In genomic region chr11:67543585-67543984, GRCh38 we compare ENCODE assay signal across 1 cellular context.
TF ChIP-seq lines count a peak whose summit lies in the region.

No MANE protein-coding gene starts in this region.

TF ChIP-seq in IMR-90, 13 proteins besides CTCF, POLR2A, EP300 and RAD21:
- TF ChIP-seq MXI1 (IDR thresholded peaks at IDR 0.05; ENCODE audit: borderline replicate concordance, low read depth, low read length): no peak
- no peak for TF ChIP-seq RFX5 (IDR thresholded peaks at IDR 0.05; ENCODE audit: low read depth, low read length)
- TF ChIP-seq RCOR1 (IDR thresholded peaks at IDR 0.05; ENCODE audit: insufficient replicate concordance, low read length): no peak
- no peak for TF ChIP-seq CHD1 (IDR thresholded peaks at IDR 0.05; ENCODE audit: low read depth, low read length)
- no peak for TF ChIP-seq FOS (IDR thresholded peaks at IDR 0.05; ENCODE audit: low read depth, low read length)
- no peak for TF ChIP-seq SMC3 (IDR thresholded peaks at IDR 0.05; ENCODE audit: low read depth, low read length)
- no peak for TF ChIP-seq ELK1 (IDR thresholded peaks at IDR 0.05; ENCODE audit: borderline replicate concordance, low read depth, low read length)
- no peak for TF ChIP-seq CEBPB (IDR thresholded peaks at IDR 0.05; ENCODE audit: low read depth, low read length)
- TF ChIP-seq MAZ (IDR thresholded peaks at IDR 0.05; ENCODE audit: borderline replicate concordance, low read depth, low read length): no peak
- no peak for TF ChIP-seq NFE2L2 (IDR thresholded peaks at IDR 0.05; ENCODE audit: low read depth, low read length)
- TF ChIP-seq, protein P1, sequence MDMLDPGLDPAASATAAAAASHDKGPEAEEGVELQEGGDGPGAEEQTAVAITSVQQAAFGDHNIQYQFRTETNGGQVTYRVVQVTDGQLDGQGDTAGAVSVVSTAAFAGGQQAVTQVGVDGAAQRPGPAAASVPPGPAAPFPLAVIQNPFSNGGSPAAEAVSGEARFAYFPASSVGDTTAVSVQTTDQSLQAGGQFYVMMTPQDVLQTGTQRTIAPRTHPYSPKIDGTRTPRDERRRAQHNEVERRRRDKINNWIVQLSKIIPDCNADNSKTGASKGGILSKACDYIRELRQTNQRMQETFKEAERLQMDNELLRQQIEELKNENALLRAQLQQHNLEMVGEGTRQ (IDR thresholded peaks at IDR 0.05; ENCODE audit: low read depth, low read length): no peak
- no peak for TF ChIP-seq BHLHE40 (IDR thresholded peaks at IDR 0.05; ENCODE audit: low read depth, low read length)
- TF ChIP-seq MAFK (IDR thresholded peaks at IDR 0.05; ENCODE audit: low read depth, low read length): no peak
TF ChIP-seq in IMR-90: peak in this region for 0.
